8 cellular contexts compared by ENCODE assay signal in genomic region chr1:23344987-23345472, GRCh38. TPM values are rescaled to one million over a fixed set of nuclear protein-coding genes. Genes with fewer than 3 reads are reported as not detected.
A peak's percentile ranks its signal among the peaks of the same experiment; 100 is the strongest.
DNase-seq lines count a peak whose midpoint lies in the region; ATAC-seq and TF ChIP-seq lines count a peak whose summit lies in the region.

No MANE protein-coding gene starts in this region.

- H3K4me3 ChIP-seq in colonic mucosa = peak overlapping the region; percentile 83

- H3K27me3 Mint-ChIP-seq in naive B cell = no peaks in the 10 kb centered on the region

- TF ChIP-seq CTCF in colonic mucosa (IDR thresholded peaks at IDR 0.05) = no peak

- H3K9me3 Mint-ChIP-seq in naive B cell = no peaks in the 10 kb centered on the region

- peak overlapping the region; percentile 96 for H3K27ac ChIP-seq in colonic mucosa

- H3K4me1 ChIP-seq in colonic mucosa = peaks cover 9% of the 10 kb centered on the region

- intact Hi-C loops in colonic mucosa (cut with DNase I) = loop anchor here (10.0 kb wide), 1 partner anchor 60 kb away; no protein-coding TSS in a partner anchor

- H3K36me3 Mint-ChIP-seq in naive B cell = no peaks in the 10 kb centered on the region

- peak overlapping the region; percentile 76 to 77 for H3K9ac ChIP-seq in colonic mucosa (ENCODE audit: low read depth in 2 of 2, low read length in 2 of 2)

- no peaks in the 10 kb centered on the region for H3K27me3 ChIP-seq in colonic mucosa

- H3K4me1 Mint-ChIP-seq in naive B cell = peaks cover 25 to 37% (median 37%) of the 10 kb centered on the region in 3 donors

- no peaks in the 10 kb centered on the region for H3K9me3 ChIP-seq in colonic mucosa

- H3K27ac Mint-ChIP-seq in naive B cell = peak overlapping the region; percentile 88 to 99 (median 94)

- no peak for ATAC-seq in naive B cell (ENCODE audit: low read depth in 2 of 2)
- ATAC-seq in left lobe of liver = no peak

- no peaks in the 10 kb centered on the region for H3K36me3 ChIP-seq in colonic mucosa

- H3K4me3 Mint-ChIP-seq in naive B cell = peak overlapping the region; percentile 89 to 100 (median 95)

- DNase-seq in DMS 273 treated with DMSO at 0.1 percent for 48 hours (lab: John Stamatoyannopoulos, UW) (peak; percentile 46), DMS 273 (lab: John Stamatoyannopoulos, UW; ENCODE audit: unreplicated experiment) (no peak), NCI-H2227 (lab: John Stamatoyannopoulos, UW; ENCODE audit: unreplicated experiment) (peak; percentile 70), colonic mucosa (peak; percentile 34), naive B cell (no peak), mucosa of gallbladder (ENCODE audit: low spot score) (no peak), SIG-M5 (lab: John Stamatoyannopoulos, UW) (no peak), left lobe of liver (ENCODE audit: low spot score) (no peak)

RNA-seq across cellular contexts. Expression of gene HNRNPR, which starts 0.9 kb away (rescaled TPM):
- total RNA-seq in colonic mucosa (100 to 1,000 TPM; 103 to 165 TPM), mucosa of gallbladder (83.3 TPM), left lobe of liver (32.2 TPM)
- 100 to 1,000 TPM; 187 to 238 (median 208) TPM for polyA plus RNA-seq in naive B cell (ENCODE audit: low read depth in 6 of 6)

RNA-seq across cellular contexts. Expression of gene ZNF436, which starts 24.6 kb away (rescaled TPM):
- total RNA-seq in colonic mucosa = 10 to 100 TPM in 1 of 2 donors, 1 to 10 TPM in 1; 7.1 to 13.9 TPM
- 1 to 10 TPM in 5 of 6 donors, not detected in 1; 1.5 to 4.4 (median 2.3) TPM for polyA plus RNA-seq in naive B cell (ENCODE audit: low read depth in 6 of 6)
- total RNA-seq in mucosa of gallbladder = 14.2 TPM
- 3.7 TPM for total RNA-seq in left lobe of liver

Comparison
In these comparisons a context has a peak if more than half of its experiments do, and no peak if none do; other contexts are left out.
1. DNase-seq: peak in DMS 273 treated with DMSO at 0.1 percent for 48 hours (single experiment), NCI-H2227 (single experiment) and colonic mucosa (single experiment); none in DMS 273 (single experiment), naive B cell (single experiment), mucosa of gallbladder (single experiment), SIG-M5 (single experiment) and left lobe of liver (single experiment).